ENCODE assay signal across 10 cellular contexts in the genomic region with DNA sequence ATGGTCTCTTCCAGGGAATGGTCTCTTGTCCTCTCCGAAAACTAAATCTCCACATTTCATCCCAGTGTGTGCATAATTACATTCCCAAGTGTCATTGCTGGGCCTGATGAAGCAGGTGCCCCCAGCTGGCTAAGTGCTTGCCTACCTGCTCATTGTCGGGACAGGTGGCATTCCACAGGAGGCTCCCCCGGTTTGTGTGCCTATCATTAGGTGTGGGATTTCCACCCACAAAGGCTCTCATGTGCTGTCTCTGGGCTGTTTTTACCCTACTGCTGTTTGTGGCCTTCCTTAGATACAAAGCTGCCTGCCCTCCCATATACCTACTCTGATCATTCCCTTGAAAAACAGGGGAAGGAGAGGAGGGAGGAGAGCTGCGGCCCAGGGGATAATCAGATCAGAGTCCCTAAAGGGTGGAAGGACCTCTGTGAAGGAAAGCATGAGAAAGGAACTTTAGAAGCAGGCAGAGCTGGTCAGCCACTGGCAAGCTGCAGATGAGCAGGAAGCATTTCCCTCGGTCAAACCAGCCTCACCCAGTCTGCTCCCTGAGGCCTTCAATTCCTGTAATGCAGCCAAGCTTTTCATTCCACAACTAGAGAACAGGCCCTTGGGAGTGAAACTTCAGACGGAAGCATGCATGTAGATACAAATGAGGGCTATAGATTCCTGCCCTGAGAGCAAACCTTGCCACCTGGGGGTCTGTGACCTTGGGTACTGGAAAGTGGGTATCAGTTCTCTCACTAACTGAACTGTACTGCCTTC.
DNase-seq lines count a peak whose midpoint lies in the region; ATAC-seq and TF ChIP-seq lines count a peak whose summit lies in the region.
"Had no signal": no experiment of that assay in that cellular context is flagged by ENCODE, and none has a peak within 500 bp of the region (broad histone marks: within the 10 kb centered on the region; RNA-seq: fewer than 3 reads in every experiment).

No MANE protein-coding gene starts in this region.

- H3K4me3 Mint-ChIP-seq in CD8-positive, alpha-beta memory T cell: peak overlapping the region in 4 of 7 donors; percentile 19 to 48 (median 36)
- no peak overlapping the region for H3K4me3 Mint-ChIP-seq in osteocyte (ENCODE audit: unreplicated experiment)
- H3K4me3 Mint-ChIP-seq in T-helper 17 cell: no peak overlapping the region

- H3K9me3 Mint-ChIP-seq in CD8-positive, alpha-beta memory T cell: no peaks in the 10 kb centered on the region
- H3K9me3 Mint-ChIP-seq in osteocyte (ENCODE audit: unreplicated experiment): no peaks in the 10 kb centered on the region

- no peaks in the 10 kb centered on the region for H3K36me3 Mint-ChIP-seq in CD8-positive, alpha-beta memory T cell
- H3K36me3 Mint-ChIP-seq in osteocyte (ENCODE audit: unreplicated experiment) (no peaks in the 10 kb centered on the region), T-helper 17 cell (ENCODE audit: low read depth) (no peaks in the 10 kb centered on the region)

- no peaks in the 10 kb centered on the region for H3K9me3 ChIP-seq in CD8-positive, alpha-beta memory T cell (ENCODE audit: low read length)
- H3K9me3 ChIP-seq in T-helper 17 cell (ENCODE audit: control insufficient read depth, low read length, poor library complexity, severe bottlenecking): no peaks in the 10 kb centered on the region

- POLR2A ChIA-PET in CD8-positive, alpha-beta memory T cell (lab: Charles Lee): no interaction called here
- POLR2A ChIA-PET in RWPE1 (lab: Yijun Ruan, JAX; ENCODE audit: low non-redundant PET): no interaction called here

- H3K27me3 Mint-ChIP-seq in CD8-positive, alpha-beta memory T cell: no peaks in the 10 kb centered on the region
- no peaks in the 10 kb centered on the region for H3K27me3 Mint-ChIP-seq in osteocyte (ENCODE audit: unreplicated experiment)
- H3K27me3 Mint-ChIP-seq in T-helper 17 cell: peaks cover 29% of the 10 kb centered on the region

- peaks cover 46 to 58% (median 50%) of the 10 kb centered on the region in 3 donors for H3K4me1 Mint-ChIP-seq in CD8-positive, alpha-beta memory T cell
- H3K4me1 Mint-ChIP-seq in osteocyte (ENCODE audit: unreplicated experiment) (peaks cover 63% of the 10 kb centered on the region), T-helper 17 cell (peaks cover 13% of the 10 kb centered on the region)

- CTCF ChIA-PET in CD8-positive, alpha-beta memory T cell (lab: Charles Lee): interaction anchor here (0.7 to 1.0 kb wide), 3 partner anchors 16 to 122 kb away, joined by 3 read pairs; no protein-coding TSS in a partner anchor
- CTCF ChIA-PET in RWPE1 (lab: Yijun Ruan, JAX): interaction anchor here (0.7 kb wide), 1 partner anchor 10 kb away, joined by 8 read pairs; no protein-coding TSS in a partner anchor

- no peaks in the 10 kb centered on the region for H3K27me3 ChIP-seq in CD8-positive, alpha-beta memory T cell (ENCODE audit: insufficient read depth, low read length, poor library complexity, severe bottlenecking)

- H3K27ac ChIP-seq in CD8-positive, alpha-beta memory T cell (ENCODE audit: low read depth, low read length): no peak overlapping the region
- H3K27ac ChIP-seq in RWPE1: peak overlapping the region; percentile 88

- peak overlapping the region in 2 of 8 donors; percentile 29 to 72 for H3K27ac Mint-ChIP-seq in CD8-positive, alpha-beta memory T cell
- H3K27ac Mint-ChIP-seq in osteocyte (ENCODE audit: unreplicated experiment): peak overlapping the region; percentile 94
- H3K27ac Mint-ChIP-seq in T-helper 17 cell: no peak overlapping the region

- no peaks in the 10 kb centered on the region for H3K36me3 ChIP-seq in CD8-positive, alpha-beta memory T cell (ENCODE audit: insufficient read depth, low read length)

- no peak overlapping the region for H3K4me3 ChIP-seq in CD8-positive, alpha-beta memory T cell (ENCODE audit: low read length)

- TF ChIP-seq CTCF in RWPE1 (conservative IDR thresholded peaks at IDR 0.05; ENCODE audit: low read depth) (no peak), osteocyte (IDR thresholded peaks at IDR 0.05) (no peak)

- ATAC-seq in T-helper 17 cell (no peak), GM18909 (IDR thresholded peaks at IDR 0.05; ENCODE audit: poor library complexity, unreplicated experiment) (no peak), GM19328 (IDR thresholded peaks at IDR 0.05; ENCODE audit: unreplicated experiment) (no peak)

- no peak for DNase-seq in CD8-positive, alpha-beta memory T cell
- peak; percentile 47 for DNase-seq in RWPE1 (ENCODE audit: low spot score)
- peak; percentile 88 for DNase-seq in foreskin melanocyte
- DNase-seq in osteocyte (ENCODE audit: extremely low spot score, unreplicated experiment): peak; percentile 87
- DNase-seq in cerebellum (ENCODE audit: low spot score): no peak
- no peak for DNase-seq in T-helper 17 cell
- DNase-seq: GF-D8, NCI-H1092 treated with DMSO at 0.1 percent for 48 hours had no signal

- H3K4me1 ChIP-seq in CD8-positive, alpha-beta memory T cell (ENCODE audit: insufficient read depth, low read length): peaks cover 38% of the 10 kb centered on the region

Comparison
In these comparisons a context has a peak if more than half of its experiments do, and no peak if none do; other contexts are left out.
1. DNase-seq: peak in RWPE1 (single experiment), foreskin melanocyte (single experiment) and osteocyte (single experiment); none in CD8-positive, alpha-beta memory T cell (0 of 5), cerebellum (single experiment) and T-helper 17 cell (0 of 3).
2. H3K4me3 Mint-ChIP-seq: peak in CD8-positive, alpha-beta memory T cell (4 of 7); none in osteocyte (single experiment) and T-helper 17 cell (single experiment).